In genomic region chr2:54520687-54521086, GRCh38 we compare ENCODE assay signal across 14 cellular contexts.
A peak's percentile ranks its signal among the peaks of the same experiment; 100 is the strongest.
DNase-seq lines count a peak whose midpoint lies in the region; TF ChIP-seq lines count a peak whose summit lies in the region.
"Had no signal": no experiment of that assay in that cellular context is flagged by ENCODE, and none has a peak within 500 bp of the region (broad histone marks: within the 10 kb centered on the region; RNA-seq: fewer than 3 reads in every experiment).

No MANE protein-coding gene starts in this region.

- H3F3A ChIP-seq in smooth muscle cell (ENCODE audit: low read depth): peaks cover 17% of the 10 kb centered on the region

- DNase-seq in GM03348 (ENCODE audit: low spot score) (peak; percentile 85), SJSA1 (ENCODE audit: low read depth in 1 of 2, low spot score in 2 of 2) (peak; percentile 68 to 77), fibroblast of pulmonary artery (ENCODE audit: low read depth) (peak; percentile 86), smooth muscle cell (lab: John Stamatoyannopoulos, UW; ENCODE audit: unreplicated experiment) (no peak), NCI-H1694 treated with DMSO at 0.1 percent for 48 hours (lab: John Stamatoyannopoulos, UW) (no peak), SW480 (ENCODE audit: low spot score) (no peak), HPDE6-E6E7 (ENCODE audit: extremely low spot score) (no peak)
- DNase-seq in stimulated activated CD4-positive, alpha-beta T cell treated with anti-CD3 and anti-CD28 coated beads, Interleukin-2, amount 100 ng/mL, for 48 hours: no peak
- DNase-seq: activated T-cell treated with anti-CD3 and anti-CD28 coated beads, Interleukin-2, amount 50 U/mL, for 72 hours; DMS153; NCI-H1092; NCI-H774; stimulated activated CD4-positive, alpha-beta T cell treated with anti-CD3 and anti-CD28 coated beads, Interleukin-15, amount 100 ng/mL, for 24 hours had no signal

- peaks cover 1% of the 10 kb centered on the region for H3K36me3 ChIP-seq in SJSA1
- no peaks in the 10 kb centered on the region for H3K36me3 ChIP-seq in smooth muscle cell (ENCODE audit: low read depth)
- H3K36me3 ChIP-seq: cardiac muscle cell had no signal

- H3K4me2 ChIP-seq in smooth muscle cell: peak overlapping the region; percentile 50

- H3K27ac ChIP-seq in SJSA1 (peak overlapping the region; percentile 54), smooth muscle cell (ENCODE audit: low read depth) (peak overlapping the region; percentile 88)
- H3K27ac ChIP-seq: cardiac muscle cell had no signal

- peak overlapping the region; percentile 31 for H3K9ac ChIP-seq in smooth muscle cell (ENCODE audit: low read depth)

- H3K27me3 ChIP-seq in SJSA1 (replicated peaks) (no peaks in the 10 kb centered on the region), smooth muscle cell (ENCODE audit: low read depth) (no peaks in the 10 kb centered on the region)
- H3K27me3 ChIP-seq: cardiac muscle cell had no signal

- H3K9me3 ChIP-seq in SJSA1 (replicated peaks): no peaks in the 10 kb centered on the region
- no peaks in the 10 kb centered on the region for H3K9me3 ChIP-seq in smooth muscle cell (replicated peaks; ENCODE audit: low read depth)

- no peak for TF ChIP-seq CTCF in fibroblast of pulmonary artery (IDR thresholded peaks at IDR 0.05; ENCODE audit: low read length, missing control alignments)
- TF ChIP-seq CTCF in smooth muscle cell (IDR thresholded peaks at IDR 0.05; ENCODE audit: borderline replicate concordance, insufficient read depth, poor library complexity, severe bottlenecking): no peak

- H4K20me1 ChIP-seq in smooth muscle cell (ENCODE audit: low read depth): peaks cover 84% of the 10 kb centered on the region

- H3K79me2 ChIP-seq in smooth muscle cell (ENCODE audit: low read depth): peaks cover 85% of the 10 kb centered on the region

- H2AFZ ChIP-seq in smooth muscle cell (ENCODE audit: low read depth): no peak overlapping the region

- H3K4me3 ChIP-seq in SJSA1: no peak overlapping the region
- no peak overlapping the region for H3K4me3 ChIP-seq in fibroblast of pulmonary artery (replicated peaks; ENCODE audit: low read depth, low read length)
- H3K4me3 ChIP-seq in smooth muscle cell: no peak overlapping the region
- H3K4me3 ChIP-seq: cardiac muscle cell had no signal

- H3K4me1 ChIP-seq in SJSA1 (replicated peaks) (peaks cover 52% of the 10 kb centered on the region), smooth muscle cell (ENCODE audit: low read depth) (peaks cover 15% of the 10 kb centered on the region)

- 18% methylated on average over 3 of the region's 3 CpGs for WGBS in smooth muscle cell (ENCODE audit: low lambda C conversion rate)

Comparison
In these comparisons a context has a peak if more than half of its experiments do, and no peak if none do; other contexts are left out.
1. DNase-seq: peak in GM03348 (single experiment), SJSA1 (2 of 2) and fibroblast of pulmonary artery (single experiment); none in smooth muscle cell (single experiment), NCI-H1694 treated with DMSO at 0.1 percent for 48 hours (single experiment), stimulated activated CD4-positive, alpha-beta T cell treated with anti-CD3 and anti-CD28 coated beads, Interleukin-2, amount 100 ng/mL, for 48 hours (0 of 2), SW480 (single experiment) and HPDE6-E6E7 (single experiment).